ENCODE assay signal across 8 cellular contexts in the genomic region with DNA sequence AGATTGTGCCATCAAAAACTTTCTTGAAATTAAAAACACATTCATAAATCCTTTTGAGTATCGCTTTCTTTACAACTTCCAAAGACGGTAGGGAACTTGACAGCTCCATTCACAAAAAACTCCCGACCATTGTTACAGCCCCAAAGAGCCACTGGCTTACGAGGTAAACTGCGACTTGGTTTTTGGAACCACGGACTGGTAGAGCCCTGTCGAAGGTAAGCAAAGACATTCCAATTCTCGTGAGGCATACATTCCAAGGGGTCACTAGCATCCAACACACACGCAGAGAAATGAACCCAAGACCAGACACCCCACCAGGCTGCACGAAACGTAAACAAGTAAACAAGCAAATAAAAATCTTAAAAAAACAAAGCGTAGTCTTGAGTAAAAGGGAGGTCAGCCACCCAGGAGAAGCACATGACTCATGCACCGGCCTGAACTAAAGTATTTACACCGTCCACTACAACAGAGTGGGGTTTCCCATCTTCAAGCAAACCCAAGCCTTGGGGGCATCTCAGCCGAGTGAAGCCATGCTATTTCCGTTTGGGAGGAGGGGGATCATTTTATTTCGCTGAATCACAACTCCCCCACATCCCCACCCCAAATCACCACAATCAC. TPM values are rescaled to one million over a fixed set of nuclear protein-coding genes. Genes with fewer than 3 reads are reported as not detected.
A peak's percentile ranks its signal among the peaks of the same experiment; 100 is the strongest.
DNase-seq lines count a peak whose midpoint lies in the region; TF ChIP-seq lines count a peak whose summit lies in the region.

No MANE protein-coding gene starts in this region.

- H3K9me3 Mint-ChIP-seq in activated CD4-positive, alpha-beta T cell treated with anti-CD3 and anti-CD28 coated beads, Interleukin-2, amount 10 ng/mL, durations not matched to agents 7 days and 5 days: no peaks in the 10 kb centered on the region
- no peaks in the 10 kb centered on the region for H3K9me3 Mint-ChIP-seq in T-helper 1 cell treated with Interleukin-12 subunit alpha and Interleukin-12 subunit beta and Interleukin-4 antibody, amounts not matched to agents 30 μg/mL and 1 μg/mL, for 36 hours
- H3K9me3 Mint-ChIP-seq in neural crest cell: no peaks in the 10 kb centered on the region

- H3K27me3 Mint-ChIP-seq in activated CD4-positive, alpha-beta T cell treated with anti-CD3 and anti-CD28 coated beads, Interleukin-2, amount 10 ng/mL, durations not matched to agents 7 days and 5 days: no peaks in the 10 kb centered on the region
- H3K27me3 Mint-ChIP-seq in T-helper 1 cell treated with Interleukin-12 subunit alpha and Interleukin-12 subunit beta and Interleukin-4 antibody, amounts not matched to agents 30 μg/mL and 1 μg/mL, for 36 hours (ENCODE audit: low read depth): no peaks in the 10 kb centered on the region
- H3K27me3 Mint-ChIP-seq in neural crest cell (ENCODE audit: low read depth): no peaks in the 10 kb centered on the region

- H3K4me3 Mint-ChIP-seq in activated CD4-positive, alpha-beta T cell treated with anti-CD3 and anti-CD28 coated beads, Interleukin-2, amount 10 ng/mL, durations not matched to agents 7 days and 5 days: peak overlapping the region; percentile 95
- peak overlapping the region; percentile 93 for H3K4me3 Mint-ChIP-seq in T-helper 1 cell treated with Interleukin-12 subunit alpha and Interleukin-12 subunit beta and Interleukin-4 antibody, amounts not matched to agents 30 μg/mL and 1 μg/mL, for 36 hours
- H3K4me3 Mint-ChIP-seq in neural crest cell: peak overlapping the region; percentile 98

- H3K36me3 Mint-ChIP-seq in activated CD4-positive, alpha-beta T cell treated with anti-CD3 and anti-CD28 coated beads, Interleukin-2, amount 10 ng/mL, durations not matched to agents 7 days and 5 days (ENCODE audit: low read depth): peaks cover 14% of the 10 kb centered on the region
- peaks cover 7% of the 10 kb centered on the region for H3K36me3 Mint-ChIP-seq in T-helper 1 cell treated with Interleukin-12 subunit alpha and Interleukin-12 subunit beta and Interleukin-4 antibody, amounts not matched to agents 30 μg/mL and 1 μg/mL, for 36 hours (ENCODE audit: low read depth)
- H3K36me3 Mint-ChIP-seq in neural crest cell (ENCODE audit: low read depth): peaks cover 4% of the 10 kb centered on the region

- TF ChIP-seq CTCF in neural crest cell (conservative IDR thresholded peaks at IDR 0.05) (no peak), GM10248 (IDR thresholded peaks at IDR 0.05; ENCODE audit: control extremely low read depth, extremely low read depth, low read depth, missing control alignments) (no peak)

- CTCF ChIA-PET in activated CD4-positive, alpha-beta T cell treated with anti-CD3 and anti-CD28 coated beads, Interleukin-2, amount 10 ng/mL, durations not matched to agents 7 days and 5 days (lab: Charles Lee): no interaction called here
- CTCF ChIA-PET in GM10248 (lab: Yijun Ruan, JAX): interaction anchor here (1.1 to 1.7 kb wide), 2 partner anchors 14 to 43 kb away, joined by 4 to 6 read pairs; no protein-coding TSS in a partner anchor

- no peaks in the 10 kb centered on the region for H3K36me3 ChIP-seq in esophagus (ENCODE audit: control insufficient read depth in 2 of 2, insufficient read depth in 2 of 2, low read length in 1 of 2)

- no peaks in the 10 kb centered on the region for H3K27me3 ChIP-seq in esophagus (ENCODE audit: control insufficient read depth in 1 of 2, insufficient read depth in 2 of 2, low read length in 2 of 2)

- H3K9me3 ChIP-seq in esophagus (ENCODE audit: control insufficient read depth in 2 of 2, insufficient read depth in 1 of 2, low read depth in 1 of 2, low read length in 1 of 2): no peaks in the 10 kb centered on the region

- peaks cover 0 to 6% of the 10 kb centered on the region in 2 donors for H3K4me1 ChIP-seq in esophagus (ENCODE audit: control insufficient read depth in 2 of 2, insufficient read depth in 2 of 2, low read length in 1 of 2)

- H3K4me1 Mint-ChIP-seq in activated CD4-positive, alpha-beta T cell treated with anti-CD3 and anti-CD28 coated beads, Interleukin-2, amount 10 ng/mL, durations not matched to agents 7 days and 5 days: peaks cover 52% of the 10 kb centered on the region
- peaks cover 43% of the 10 kb centered on the region for H3K4me1 Mint-ChIP-seq in T-helper 1 cell treated with Interleukin-12 subunit alpha and Interleukin-12 subunit beta and Interleukin-4 antibody, amounts not matched to agents 30 μg/mL and 1 μg/mL, for 36 hours (ENCODE audit: low read depth)
- peaks cover 49% of the 10 kb centered on the region for H3K4me1 Mint-ChIP-seq in neural crest cell

- peak overlapping the region; percentile 91 for H3K27ac Mint-ChIP-seq in activated CD4-positive, alpha-beta T cell treated with anti-CD3 and anti-CD28 coated beads, Interleukin-2, amount 10 ng/mL, durations not matched to agents 7 days and 5 days
- H3K27ac Mint-ChIP-seq in T-helper 1 cell treated with Interleukin-12 subunit alpha and Interleukin-12 subunit beta and Interleukin-4 antibody, amounts not matched to agents 30 μg/mL and 1 μg/mL, for 36 hours: peak overlapping the region; percentile 92
- peak overlapping the region; percentile 98 for H3K27ac Mint-ChIP-seq in neural crest cell (ENCODE audit: unreplicated experiment)

- peak overlapping the region; percentile 99 to 100 for H3K27ac ChIP-seq in esophagus (ENCODE audit: low read depth in 2 of 2, low read length in 1 of 2)

- DNase-seq in activated CD4-positive, alpha-beta T cell treated with anti-CD3 and anti-CD28 coated beads, Interleukin-2, amount 10 ng/mL, durations not matched to agents 7 days and 5 days: peak; percentile 10
- no peak for DNase-seq in activated CD4-positive, alpha-beta T cell treated with anti-CD3 and anti-CD28 coated beads, Interleukin-2, amount 50 U/mL, for 48 hours
- DNase-seq in neural crest cell (ENCODE audit: low read depth, low spot score) (no peak), ecto neural progenitor cell (ENCODE audit: low spot score) (no peak), GM10248 (ENCODE audit: extremely low spot score) (no peak)
- no peak for DNase-seq in stimulated activated CD4-positive, alpha-beta T cell treated with anti-CD3 and anti-CD28 coated beads, Interleukin-12 subunit alpha, Interleukin-12 subunit beta, amount 100 ng/mL, for 4 hours

- WGBS in esophagus, 2 donors: 4% methylated on average over 17 of the region's 17 CpGs

- H3K4me3 ChIP-seq in esophagus (ENCODE audit: low read depth in 1 of 2, low read length in 2 of 2): peak overlapping the region; percentile 88 to 93

- POLR2A ChIA-PET in activated CD4-positive, alpha-beta T cell treated with anti-CD3 and anti-CD28 coated beads, Interleukin-2, amount 10 ng/mL, durations not matched to agents 7 days and 5 days (lab: Charles Lee): interaction anchor here (0.6 kb wide), 1 partner anchor 88 kb away, joined by 3 read pairs; the partner anchor contains the start of gene AKAP8L
- POLR2A ChIA-PET in GM10248 (lab: Yijun Ruan, JAX): no interaction called here

RNA-seq across cellular contexts. Expression of gene BRD4, which starts 1.4 kb away (rescaled TPM):
- total RNA-seq in activated CD4-positive, alpha-beta T cell treated with anti-CD3 and anti-CD28 coated beads, Interleukin-2, amount 10 ng/mL, durations not matched to agents 7 days and 5 days: 100 to 1,000 TPM; 114 to 115 TPM
- polyA plus RNA-seq in esophagus: 10 to 100 TPM; 13.9 to 27.4 TPM
- total RNA-seq in neural crest cell: 152 and 158 TPM in 2 replicates

RNA-seq across cellular contexts. Expression of gene AKAP8, which starts 48.7 kb away (rescaled TPM):
- 10 to 100 TPM; 54.5 to 57.1 TPM for total RNA-seq in activated CD4-positive, alpha-beta T cell treated with anti-CD3 and anti-CD28 coated beads, Interleukin-2, amount 10 ng/mL, durations not matched to agents 7 days and 5 days
- 10 to 100 TPM; 13.1 to 15.0 TPM for polyA plus RNA-seq in esophagus
- total RNA-seq in neural crest cell: 41.3 and 43.1 TPM in 2 replicates
